Comparison of ENCODE assay signal across 12 cellular contexts in genomic region chr2:215313219-215313656, GRCh38. TPM values are rescaled to one million over a fixed set of nuclear protein-coding genes. Genes with fewer than 3 reads are reported as not detected.
A peak's percentile ranks its signal among the peaks of the same experiment; 100 is the strongest.
DNase-seq lines count a peak whose midpoint lies in the region; ATAC-seq, FAIRE-seq and TF ChIP-seq lines count a peak whose summit lies in the region.
"Had no signal": no experiment of that assay in that cellular context is flagged by ENCODE, and none has a peak within 500 bp of the region (broad histone marks: within the 10 kb centered on the region; RNA-seq: fewer than 3 reads in every experiment).

No MANE protein-coding gene starts in this region.

- WGBS in K562 (ENCODE audit: insufficient coverage, low coverage, missing lambda C conversion rate): 0% methylated on average over 4 of the region's 4 CpGs
- no CpG with 5 or more reads among the region's 4 CpGs for WGBS in neuronal stem cell (ENCODE audit: extremely low coverage in 2 of 2, insufficient read length in 2 of 2, insufficient replicate concordance in 1 of 2), 2 donors

- in situ Hi-C loops in K562 (cut with MboI): no loop called here

- peak overlapping the region; percentile 82 to 98 (median 89) for H3K27ac Mint-ChIP-seq in nephron

- CTCF ChIA-PET in K562 (lab: Yijun Ruan, JAX; ENCODE audit: low intra/inter-chr PET ratio): no interaction called here

- H3K4me3 Mint-ChIP-seq in nephron: peak overlapping the region; percentile 82 to 94 (median 93)

- no peak overlapping the region for H3K4ac ChIP-seq in neuronal stem cell (ENCODE audit: low read length)

- peak overlapping the region; percentile 77 for H3K4me3 ChIP-seq in DOHH2 (ENCODE audit: low read length)
- H3K4me3 ChIP-seq in KMS-11 (IDR thresholded peaks at IDR 0.05; ENCODE audit: insufficient read depth, low read depth, low read length): no peak overlapping the region
- H3K4me3 ChIP-seq in K562: peak overlapping the region; percentile 76
- no peak overlapping the region for H3K4me3 ChIP-seq in neuronal stem cell (ENCODE audit: low read length in 2 of 2)

- H4K20me1 ChIP-seq in DOHH2 (ENCODE audit: control insufficient read depth, insufficient read depth, low read depth, low read length) (no peaks in the 10 kb centered on the region), KMS-11 (ENCODE audit: insufficient read depth) (no peaks in the 10 kb centered on the region), K562 (replicated peaks; ENCODE audit: control insufficient read depth, insufficient read depth, low read length) (no peaks in the 10 kb centered on the region)

- DNase-seq in K562 (ENCODE audit: extremely low read depth in 1 of 4, low spot score in 3 of 4) (no peak), neuronal stem cell (ENCODE audit: low spot score) (no peak)
- DNase-seq: head of caudate nucleus, T-helper 9 cell had no signal

- no peak for TF ChIP-seq EP300 in K562 (IDR thresholded peaks at IDR 0.05; ENCODE audit: low read length)

- BruUV-seq in K562 (replicated peaks; lab: Mats Ljungman, UMichigan): TSS peak; percentile 52

- no peaks in the 10 kb centered on the region for H3K9me3 ChIP-seq in DOHH2 (ENCODE audit: control insufficient read depth, insufficient read depth, low read length)
- no peaks in the 10 kb centered on the region for H3K9me3 ChIP-seq in K562 (replicated peaks; ENCODE audit: control insufficient read depth, insufficient read depth, low read depth, low read length)
- no peaks in the 10 kb centered on the region for H3K9me3 ChIP-seq in neuronal stem cell (replicated peaks in 1 of 2; ENCODE audit: control insufficient read depth in 2 of 2, insufficient read depth in 1 of 2, low read depth in 1 of 2, low read length in 2 of 2)
- H3K9me3 ChIP-seq: ascending aorta, neutrophil had no signal

- peaks cover 50% of the 10 kb centered on the region for H3K4me1 ChIP-seq in DOHH2 (ENCODE audit: control insufficient read depth, low read length)
- H3K4me1 ChIP-seq in KMS-11 (ENCODE audit: low read depth, poor library complexity, severe bottlenecking): peaks cover 12% of the 10 kb centered on the region
- H3K4me1 ChIP-seq in K562 (replicated peaks in 1 of 2; ENCODE audit: control insufficient read depth in 2 of 2, insufficient read depth in 2 of 2, low read length in 2 of 2): peaks cover 0 to 13% of the 10 kb centered on the region in 2 experiments; a peak in 4 of 5 replicates
- H3K4me1 ChIP-seq in neuronal stem cell (ENCODE audit: control insufficient read depth in 2 of 2, insufficient read depth in 1 of 2, low read depth in 1 of 2, low read length in 2 of 2): peaks cover 0 to 9% of the 10 kb centered on the region in 2 donors

- H2BK5ac ChIP-seq in neuronal stem cell (ENCODE audit: low read length): no peak overlapping the region

- peak; percentile 37 for FAIRE-seq in K562 (lab: Jason Lieb, UNC)

- no peak overlapping the region for H3K23ac ChIP-seq in neuronal stem cell (ENCODE audit: low read depth, low read length, poor library complexity)

- H2AFZ ChIP-seq in KMS-11 (ENCODE audit: low read depth) (no peak overlapping the region), K562 (ENCODE audit: low read depth, low read length) (no peak overlapping the region; the same call in 1 of the 2 replicates), neuronal stem cell (ENCODE audit: low read length) (no peak overlapping the region)

- no peak overlapping the region for H2BK120ac ChIP-seq in neuronal stem cell (ENCODE audit: low read depth, low read length)

- H3K9ac ChIP-seq in KMS-11: peak overlapping the region; percentile 94; the same call in 1 of the 2 replicates
- H3K9ac ChIP-seq in K562 (ENCODE audit: insufficient read depth in 1 of 2, low read depth in 2 of 2, low read length in 2 of 2): peak overlapping the region; percentile 88 to 99
- no peak overlapping the region for H3K9ac ChIP-seq in neuronal stem cell (ENCODE audit: low read depth, low read length, poor library complexity)

- ATAC-seq in K562 (no peak), GM18861 (IDR thresholded peaks at IDR 0.05; ENCODE audit: unreplicated experiment) (no peak), HG03025 (IDR thresholded peaks at IDR 0.05; ENCODE audit: low FRiP score, unreplicated experiment) (no peak), HG02759 (IDR thresholded peaks at IDR 0.05; ENCODE audit: unreplicated experiment) (no peak)

- no peak overlapping the region for H4K8ac ChIP-seq in neuronal stem cell (ENCODE audit: low read depth, low read length)

- TF ChIP-seq POLR2A in K562 (conservative IDR thresholded peaks at IDR 0.05): no peak

- H3K36me3 ChIP-seq in DOHH2 (ENCODE audit: control insufficient read depth, low read length) (peaks cover 62% of the 10 kb centered on the region), KMS-11 (ENCODE audit: insufficient read depth) (peaks cover under 1% of the 10 kb centered on the region; the same call in 1 of the 2 replicates), K562 (ENCODE audit: control insufficient read depth, insufficient read depth, low read length) (peaks cover 51% of the 10 kb centered on the region), neuronal stem cell (replicated peaks in 1 of 2; ENCODE audit: control insufficient read depth in 2 of 2, insufficient read depth in 2 of 2, low read length in 2 of 2) (peaks cover 4 to 6% of the 10 kb centered on the region in 2 donors)
- H3K36me3 ChIP-seq: neutrophil had no signal

- H3K79me2 ChIP-seq in DOHH2 (ENCODE audit: control insufficient read depth, low read length) (peaks cover 66% of the 10 kb centered on the region), KMS-11 (ENCODE audit: insufficient read depth, low read depth) (peaks cover 52% of the 10 kb centered on the region), K562 (ENCODE audit: control insufficient read depth, insufficient read depth, low read length) (peaks cover 78% of the 10 kb centered on the region)

- TF ChIP-seq CTCF in DOHH2 (IDR thresholded peaks at IDR 0.05; ENCODE audit: low read depth, low read length, poor library complexity, severe bottlenecking) (no peak), KMS-11 (conservative IDR thresholded peaks at IDR 0.05; ENCODE audit: low read depth, low read length) (no peak), K562 (IDR thresholded peaks at IDR 0.05 in 2 of 3, conservative IDR thresholded peaks at IDR 0.05 in 1 of 3; ENCODE audit: insufficient read depth in 2 of 3, low read depth in 1 of 3, low read length in 3 of 3) (no peak), nephron (IDR thresholded peaks at IDR 0.05; ENCODE audit: unreplicated experiment in 3 of 3) (no peak)

- intact Hi-C loops in K562 (cut with micrococcal nuclease): no loop called here

- H3K4me1 Mint-ChIP-seq in nephron: peaks cover 21% of the 10 kb centered on the region

- no peaks in the 10 kb centered on the region for H3K9me1 ChIP-seq in K562 (ENCODE audit: control insufficient read depth, insufficient read depth, low read length)

- H2BK12ac ChIP-seq in neuronal stem cell (ENCODE audit: low read length): no peak overlapping the region

- H3K27me3 Mint-ChIP-seq in nephron (ENCODE audit: low read depth): no peaks in the 10 kb centered on the region

- no peaks in the 10 kb centered on the region for H3K27me3 ChIP-seq in DOHH2 (ENCODE audit: control insufficient read depth, low read length)
- no peaks in the 10 kb centered on the region for H3K27me3 ChIP-seq in KMS-11 (ENCODE audit: insufficient read depth, low read depth)
- no peaks in the 10 kb centered on the region for H3K27me3 ChIP-seq in K562 (ENCODE audit: control insufficient read depth in 2 of 2, insufficient read depth in 2 of 2, low read length in 2 of 2)
- H3K27me3 ChIP-seq in neuronal stem cell (ENCODE audit: control insufficient read depth in 3 of 3, insufficient read depth in 3 of 3, low read depth in 1 of 3, low read length in 3 of 3): no peaks in the 10 kb centered on the region
- H3K27me3 ChIP-seq: ascending aorta had no signal

- H3K36me3 Mint-ChIP-seq in nephron (ENCODE audit: low read depth): peaks cover 37% of the 10 kb centered on the region

- H3K9me2 ChIP-seq in DOHH2 (replicated peaks; ENCODE audit: control insufficient read depth, low read length): no peaks in the 10 kb centered on the region

- peaks cover 2% of the 10 kb centered on the region for H3K79me1 ChIP-seq in neuronal stem cell (ENCODE audit: low read depth, low read length)

- H3K27ac ChIP-seq in DOHH2 (ENCODE audit: low read depth, low read length) (no peak overlapping the region), KMS-11 (no peak overlapping the region), K562 (ENCODE audit: extremely low read depth, low read depth, low read length) (peak overlapping the region; percentile 96), neuronal stem cell (replicated peaks; ENCODE audit: low read length) (no peak overlapping the region)
- H3K27ac ChIP-seq: neutrophil had no signal

- H4K91ac ChIP-seq in neuronal stem cell (ENCODE audit: low read depth, low read length, poor library complexity): no peak overlapping the region

- H3K4me2 ChIP-seq in DOHH2 (ENCODE audit: low read length): peak overlapping the region; percentile 79
- H3K4me2 ChIP-seq in KMS-11: peak overlapping the region; percentile 89
- peak overlapping the region; percentile 82 for H3K4me2 ChIP-seq in K562 (ENCODE audit: insufficient read depth, low read length)
- H3K4me2 ChIP-seq in neuronal stem cell (ENCODE audit: insufficient read depth, low read length, poor library complexity, severe bottlenecking): no peak overlapping the region

- H2BK15ac ChIP-seq in neuronal stem cell (ENCODE audit: low read length): no peak overlapping the region

- H2AK5ac ChIP-seq in neuronal stem cell (ENCODE audit: low read depth, low read length): no peak overlapping the region

- POLR2A ChIA-PET in K562 (lab: Yijun Ruan, JAX): interaction anchor here (0.7 to 0.9 kb wide), 2 partner anchors 22 to 27 kb away, joined by 3 read pairs; no protein-coding TSS in a partner anchor

- no peak for TF ChIP-seq RAD21 in K562 (CRISPR knock-in tag; conservative IDR thresholded peaks at IDR 0.05 in 1 of 2, IDR thresholded peaks at IDR 0.05 in 1 of 2)

- H3K18ac ChIP-seq in neuronal stem cell (ENCODE audit: low read length): no peak overlapping the region

- no peak overlapping the region for H3K14ac ChIP-seq in neuronal stem cell (ENCODE audit: low read length)

- H3F3A ChIP-seq in DOHH2 (ENCODE audit: control insufficient read depth, insufficient read depth): no peaks in the 10 kb centered on the region

- H3K9me3 Mint-ChIP-seq in nephron: no peaks in the 10 kb centered on the region

RNA-seq across cellular contexts. Expression of gene ATIC, which starts 1.4 kb away (rescaled TPM):
- 153 and 264 TPM in 2 replicates for total RNA-seq in K562 (2011; cell fraction: chromatin; rRNA removed; ENCODE audit: low replicate concordance)
- 74.7 and 102 TPM in 2 replicates for total RNA-seq in K562 (2011; cell fraction: nucleolus; rRNA removed)
- total RNA-seq in K562 (2011; cell fraction: nucleoplasm; rRNA removed): 123 and 141 TPM in 2 replicates
- total RNA-seq in K562 (2014; rRNA removed): 61.6 and 71.6 TPM in 2 replicates
- 54.2 and 58.4 TPM in 2 replicates for total RNA-seq in K562 (2014; rRNA removed; fragmentation: Illumina TruSeq; extraction: Trizol)
- 45.6 and 53.5 TPM in 2 replicates for total RNA-seq in K562 (2015; rRNA removed; fragmentation: Illumina TruSeq; extraction: Trizol)
- 305 and 308 TPM in 2 replicates for total RNA-seq in K562 (2021)
- polyA plus RNA-seq in K562 (2011; rRNA removed): 131 and 134 TPM in 2 replicates
- 79.2 and 99.4 TPM in 2 replicates for polyA plus RNA-seq in K562 (2011; cell fraction: cytosol; rRNA removed)
- polyA plus RNA-seq in K562 (2011; cell fraction: nucleus; rRNA removed): 112 and 126 TPM in 2 replicates
- 257 and 409 TPM in 2 replicates for polyA plus RNA-seq in K562 (2012)
- 384 and 426 TPM in 2 replicates for polyA plus RNA-seq in K562 (2014; fragmentation: Illumina TruSeq; extraction: Trizol)
- 100 to 1,000 TPM; 304 to 480 TPM for polyA plus RNA-seq in K562 (2014; fragmentation: Nextera tagmentation; extraction: Ambion mirVana)
- 178 and 212 TPM in 2 replicates for polyA plus RNA-seq in K562 (2014; rRNA removed)
- polyA minus RNA-seq in K562 (2011; rRNA and poly(A)+ RNA removed): 285 and 362 TPM in 2 replicates
- polyA minus RNA-seq in K562 (2011; cell fraction: cytosol; rRNA and poly(A)+ RNA removed): 147 and 208 TPM in 2 replicates
- 47.4 and 65.0 TPM in 2 replicates for polyA minus RNA-seq in K562 (2011; cell fraction: nucleus; rRNA and poly(A)+ RNA removed)
- polyA plus RNA-seq in neuronal stem cell (2013, experiment 1 of 2): 276 TPM
- 257 TPM for polyA plus RNA-seq in neuronal stem cell (2013, experiment 2 of 2)

Comparison
In these comparisons a context has a peak if more than half of its experiments do, and no peak if none do; other contexts are left out.
1. H3K4me3 ChIP-seq: peak in DOHH2 (single experiment) and K562 (single experiment); none in KMS-11 (single experiment) and neuronal stem cell (0 of 2).